Comparison of ENCODE assay signal across 1 cellular context in genomic region chr11:29159552-29160465, GRCh38.
TF ChIP-seq lines count a peak whose summit lies in the region.

No MANE protein-coding gene starts in this region.

TF ChIP-seq in K562, 482 proteins besides CTCF, POLR2A, EP300 and RAD21 (continued from another document):
- TF ChIP-seq ARID4B (CRISPR knock-in tag; IDR thresholded peaks at IDR 0.05) (no peak), HLTF (IDR thresholded peaks at IDR 0.05) (no peak), ZMIZ1 (IDR thresholded peaks at IDR 0.05; ENCODE audit: low read depth in 2 of 2, low read length in 2 of 2) (no peak), CSDE1 (IDR thresholded peaks at IDR 0.05) (no peak), MCM7 (IDR thresholded peaks at IDR 0.05) (no peak), OTX1 (CRISPR knock-in tag; IDR thresholded peaks at IDR 0.05) (no peak), SNIP1 (IDR thresholded peaks at IDR 0.05; ENCODE audit: low read depth) (no peak)
